In the genomic region with DNA sequence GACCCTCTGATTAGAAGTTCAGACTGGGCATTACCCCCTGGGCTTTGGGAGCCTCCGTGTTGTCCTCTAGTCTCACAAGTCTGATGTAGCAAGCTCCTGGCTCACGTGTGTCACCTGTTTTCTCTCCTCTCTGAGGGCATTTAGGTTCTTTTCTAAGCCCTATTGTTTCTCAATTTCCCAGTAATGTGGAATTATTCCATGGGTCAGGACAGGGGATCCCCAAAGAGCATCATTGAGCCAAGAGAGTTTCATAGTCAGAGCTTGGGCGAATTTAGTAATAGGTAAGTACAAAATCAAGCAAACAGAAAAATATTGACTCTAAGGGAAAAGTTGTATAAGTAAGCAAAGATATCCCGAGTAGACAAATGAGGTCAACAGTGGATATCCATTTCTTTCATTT, we compare ENCODE assay signal across 1 cellular context.
TF ChIP-seq lines count a peak whose summit lies in the region.

No MANE protein-coding gene starts in this region.

TF ChIP-seq in HepG2, 621 proteins besides CTCF, POLR2A, EP300 and RAD21:
- no peak for TF ChIP-seq ZNF644 (CRISPR knock-in tag; IDR thresholded peaks at IDR 0.05; ENCODE audit: low read depth)
- TF ChIP-seq, protein P1, sequence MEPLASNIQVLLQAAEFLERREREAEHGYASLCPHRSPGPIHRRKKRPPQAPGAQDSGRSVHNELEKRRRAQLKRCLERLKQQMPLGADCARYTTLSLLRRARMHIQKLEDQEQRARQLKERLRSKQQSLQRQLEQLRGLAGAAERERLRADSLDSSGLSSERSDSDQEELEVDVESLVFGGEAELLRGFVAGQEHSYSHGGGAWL (CRISPR knock-in tag; IDR thresholded peaks at IDR 0.05): no peak
- TF ChIP-seq ARHGAP35 (CRISPR knock-in tag; IDR thresholded peaks at IDR 0.05; ENCODE audit: borderline replicate concordance): no peak
- TF ChIP-seq, protein P2, sequence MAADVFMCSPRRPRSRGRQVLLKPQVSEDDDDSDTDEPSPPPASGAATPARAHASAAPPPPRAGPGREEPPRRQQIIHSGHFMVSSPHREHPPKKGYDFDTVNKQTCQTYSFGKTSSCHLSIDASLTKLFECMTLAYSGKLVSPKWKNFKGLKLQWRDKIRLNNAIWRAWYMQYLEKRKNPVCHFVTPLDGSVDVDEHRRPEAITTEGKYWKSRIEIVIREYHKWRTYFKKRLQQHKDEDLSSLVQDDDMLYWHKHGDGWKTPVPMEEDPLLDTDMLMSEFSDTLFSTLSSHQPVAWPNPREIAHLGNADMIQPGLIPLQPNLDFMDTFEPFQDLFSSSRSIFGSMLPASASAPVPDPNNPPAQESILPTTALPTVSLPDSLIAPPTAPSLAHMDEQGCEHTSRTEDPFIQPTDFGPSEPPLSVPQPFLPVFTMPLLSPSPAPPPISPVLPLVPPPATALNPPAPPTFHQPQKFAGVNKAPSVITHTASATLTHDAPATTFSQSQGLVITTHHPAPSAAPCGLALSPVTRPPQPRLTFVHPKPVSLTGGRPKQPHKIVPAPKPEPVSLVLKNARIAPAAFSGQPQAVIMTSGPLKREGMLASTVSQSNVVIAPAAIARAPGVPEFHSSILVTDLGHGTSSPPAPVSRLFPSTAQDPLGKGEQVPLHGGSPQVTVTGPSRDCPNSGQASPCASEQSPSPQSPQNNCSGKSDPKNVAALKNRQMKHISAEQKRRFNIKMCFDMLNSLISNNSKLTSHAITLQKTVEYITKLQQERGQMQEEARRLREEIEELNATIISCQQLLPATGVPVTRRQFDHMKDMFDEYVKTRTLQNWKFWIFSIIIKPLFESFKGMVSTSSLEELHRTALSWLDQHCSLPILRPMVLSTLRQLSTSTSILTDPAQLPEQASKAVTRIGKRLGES (CRISPR knock-in tag; IDR thresholded peaks at IDR 0.05; ENCODE audit: borderline replicate concordance): no peak
- no peak for TF ChIP-seq KLF11 (CRISPR knock-in tag; IDR thresholded peaks at IDR 0.05)
- TF ChIP-seq BORCS8-MEF2B (CRISPR knock-in tag; IDR thresholded peaks at IDR 0.05): no peak
- no peak for TF ChIP-seq IRX3 (CRISPR knock-in tag; IDR thresholded peaks at IDR 0.05; ENCODE audit: borderline replicate concordance, low read depth)
- TF ChIP-seq ZNF615 (CRISPR knock-in tag; IDR thresholded peaks at IDR 0.05; ENCODE audit: borderline replicate concordance): no peak
- no peak for TF ChIP-seq ZMYM3 (CRISPR knock-in tag; IDR thresholded peaks at IDR 0.05)
- no peak for TF ChIP-seq SP140L (CRISPR knock-in tag; IDR thresholded peaks at IDR 0.05; ENCODE audit: borderline replicate concordance)
- no peak for TF ChIP-seq EEA1 (CRISPR knock-in tag; IDR thresholded peaks at IDR 0.05; ENCODE audit: borderline replicate concordance)
- TF ChIP-seq ZNF30 (CRISPR knock-in tag; IDR thresholded peaks at IDR 0.05): no peak
- TF ChIP-seq, protein P3, sequence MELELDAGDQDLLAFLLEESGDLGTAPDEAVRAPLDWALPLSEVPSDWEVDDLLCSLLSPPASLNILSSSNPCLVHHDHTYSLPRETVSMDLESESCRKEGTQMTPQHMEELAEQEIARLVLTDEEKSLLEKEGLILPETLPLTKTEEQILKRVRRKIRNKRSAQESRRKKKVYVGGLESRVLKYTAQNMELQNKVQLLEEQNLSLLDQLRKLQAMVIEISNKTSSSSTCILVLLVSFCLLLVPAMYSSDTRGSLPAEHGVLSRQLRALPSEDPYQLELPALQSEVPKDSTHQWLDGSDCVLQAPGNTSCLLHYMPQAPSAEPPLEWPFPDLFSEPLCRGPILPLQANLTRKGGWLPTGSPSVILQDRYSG (CRISPR knock-in tag; IDR thresholded peaks at IDR 0.05): no peak
- no peak for TF ChIP-seq BHLHE40 (IDR thresholded peaks at IDR 0.05; ENCODE audit: low read length)
